19 cellular contexts compared by ENCODE assay signal in the genomic region with DNA sequence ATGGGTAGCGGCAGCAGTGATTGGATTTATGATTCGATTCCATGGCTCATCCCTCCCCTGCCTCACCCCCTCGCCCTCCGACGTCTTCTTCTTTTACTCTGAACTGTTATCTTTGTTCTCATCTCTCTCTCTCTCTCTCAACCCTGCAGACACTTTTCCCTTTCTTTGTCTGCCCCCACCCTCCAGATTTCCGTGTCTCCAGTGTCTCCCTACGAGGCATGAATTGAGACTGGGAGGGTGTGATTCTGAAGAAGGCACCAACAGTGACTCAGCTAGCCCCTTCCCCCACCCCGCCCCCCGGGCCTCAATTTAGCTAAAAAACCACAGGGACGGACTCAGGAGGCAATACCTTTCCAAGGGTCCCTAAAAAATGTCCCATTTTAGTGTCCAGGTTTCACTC. TPM values are rescaled to one million over a fixed set of nuclear protein-coding genes. Genes with fewer than 3 reads are reported as not detected.
"Had no signal": no experiment of that assay in that cellular context is flagged by ENCODE, and none has a peak within 500 bp of the region (broad histone marks: within the 10 kb centered on the region; RNA-seq: fewer than 3 reads in every experiment).

No MANE protein-coding gene starts in this region.

- DNase-seq: activated CD4-positive, alpha-beta T cell treated with anti-CD3 and anti-CD28 coated beads, Interleukin-2, amount 50 U/mL, for 4 hours; activated CD4-positive, CD25-positive, alpha-beta regulatory T cell treated with anti-CD3 and anti-CD28 coated beads, Interleukin-2, amount 50 U/mL, for 72 hours; activated gamma-delta T cell; stimulated activated CD4-positive, alpha-beta T cell treated with anti-CD3 and anti-CD28 coated beads, Interleukin-15, amount 100 ng/mL, for 24 hours; stimulated activated CD4-positive, alpha-beta T cell treated with anti-CD3 and anti-CD28 coated beads, Interleukin-2, amount 100 ng/mL, for 48 hours; stomach; SW 1271; T-helper 2 cell had no signal

- H3K4me3 ChIP-seq: lung, neural progenitor cell, prostate gland, right atrium auricular region, skin epidermis, stomach, thoracic aorta had no signal

- H3K36me3 ChIP-seq: neural progenitor cell, prostate gland, right atrium auricular region, stomach, thoracic aorta had no signal

- H3K9ac ChIP-seq: neural progenitor cell had no signal

- H3K27me3 ChIP-seq: right atrium auricular region had no signal

- FAIRE-seq: frontal cortex, keratinocyte had no signal

- ATAC-seq: left lobe of liver had no signal

- H3K4me1 ChIP-seq: neural progenitor cell, prostate gland had no signal

- H3K27ac ChIP-seq: neural progenitor cell, prostate gland, right atrium auricular region, skin epidermis, stomach, thoracic aorta, VCaP had no signal

- H3K4me2 ChIP-seq: neural progenitor cell had no signal

RNA-seq across cellular contexts. Expression of a gene that starts 47.6 kb away (rescaled TPM):
- polyA plus RNA-seq: adipose tissue, keratinocyte, lung, stomach had no signal
